ENCODE assay signal across 7 cellular contexts in the genomic region with DNA sequence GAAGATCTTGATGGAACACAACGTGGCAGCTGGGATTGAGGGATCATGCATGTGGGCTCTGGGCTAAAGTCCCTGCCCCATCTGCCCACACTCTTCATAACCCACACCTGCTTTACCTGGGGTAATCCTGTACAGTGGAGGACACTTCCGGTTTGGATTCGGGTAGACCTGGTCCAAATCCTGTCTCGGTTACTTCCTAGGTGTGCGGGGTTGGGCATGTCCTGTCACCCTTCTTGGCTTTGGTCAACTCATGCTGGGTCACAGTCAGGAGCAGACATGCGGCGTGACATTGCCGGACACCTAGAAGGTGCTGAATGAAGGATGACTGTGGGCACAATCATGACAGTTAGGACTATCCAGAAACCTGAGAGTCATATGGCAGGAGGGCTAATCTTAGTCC. TPM values are rescaled to one million over a fixed set of nuclear protein-coding genes. Genes with fewer than 3 reads are reported as not detected.
"Had no signal": no experiment of that assay in that cellular context is flagged by ENCODE, and none has a peak within 500 bp of the region (broad histone marks: within the 10 kb centered on the region; RNA-seq: fewer than 3 reads in every experiment).

No MANE protein-coding gene starts in this region.

- ATAC-seq: HCT116, HepG2 had no signal

- DNase-seq: GOT3, H7, HFFc6 had no signal

- FAIRE-seq: HepG2 had no signal

RNA-seq across cellular contexts. Expression of gene WSCD2, which starts 30.7 kb away (rescaled TPM):
- total RNA-seq: GM23248, HepG2, HFFc6, HT1080 had no signal
